Comparison of ENCODE assay signal across 1 cellular context in genomic region chr20:46710149-46710913, GRCh38.
TF ChIP-seq lines count a peak whose summit lies in the region.

No MANE protein-coding gene starts in this region.

TF ChIP-seq in HepG2, 621 proteins besides CTCF, POLR2A, EP300 and RAD21 (continued from another document and continues in another):
- TF ChIP-seq ZNF362 (CRISPR knock-in tag; IDR thresholded peaks at IDR 0.05; ENCODE audit: borderline replicate concordance) (no peak), NR2F6 (IDR thresholded peaks at IDR 0.05) (no peak), NR2F6 (CRISPR knock-in tag; IDR thresholded peaks at IDR 0.05) (no peak), ZNF564 (CRISPR knock-in tag; IDR thresholded peaks at IDR 0.05) (no peak), ARID4A (CRISPR knock-in tag; IDR thresholded peaks at IDR 0.05; ENCODE audit: borderline replicate concordance) (no peak), HIVEP1 (CRISPR knock-in tag; IDR thresholded peaks at IDR 0.05) (no peak), ZNF580 (CRISPR knock-in tag; IDR thresholded peaks at IDR 0.05; ENCODE audit: borderline replicate concordance, low read depth) (0 out of 2 replicates have a peak, but pooled peaks have one; percentile 3), ZNF407 (CRISPR knock-in tag; IDR thresholded peaks at IDR 0.05; ENCODE audit: not compliant biosample characterization) (no peak), ZNF562 (CRISPR knock-in tag; IDR thresholded peaks at IDR 0.05; ENCODE audit: borderline replicate concordance) (no peak), ZNF781 (CRISPR knock-in tag; IDR thresholded peaks at IDR 0.05; ENCODE audit: borderline replicate concordance, not compliant biosample characterization) (no peak), GATAD1 (CRISPR knock-in tag; IDR thresholded peaks at IDR 0.05) (no peak; the same call in 1 of the 2 replicates), CCDC6 (CRISPR knock-in tag; IDR thresholded peaks at IDR 0.05) (no peak), TFDP1 (CRISPR knock-in tag; IDR thresholded peaks at IDR 0.05; ENCODE audit: borderline replicate concordance) (no peak), TBX2 (CRISPR knock-in tag; IDR thresholded peaks at IDR 0.05; ENCODE audit: borderline replicate concordance) (no peak; the same call in 1 of the 2 replicates), ZNF460 (CRISPR knock-in tag; IDR thresholded peaks at IDR 0.05; ENCODE audit: borderline replicate concordance) (no peak), DNMT1 (CRISPR knock-in tag; IDR thresholded peaks at IDR 0.05) (no peak), IRF2 (CRISPR knock-in tag; IDR thresholded peaks at IDR 0.05) (no peak), NFATC3 (CRISPR knock-in tag; IDR thresholded peaks at IDR 0.05) (no peak), XBP1 (CRISPR knock-in tag; IDR thresholded peaks at IDR 0.05) (peak; percentile 6; the same call in 1 of the 2 replicates), ARID5B (CRISPR knock-in tag; IDR thresholded peaks at IDR 0.05) (0 out of 2 replicates have a peak, but pooled peaks have one; percentile 3), SALL1 (CRISPR knock-in tag; IDR thresholded peaks at IDR 0.05) (peak; percentile 11; the same call in 1 of the 2 replicates), ZNF674 (CRISPR knock-in tag; IDR thresholded peaks at IDR 0.05; ENCODE audit: low read depth) (no peak), RARG (CRISPR knock-in tag; IDR thresholded peaks at IDR 0.05; ENCODE audit: low read depth) (no peak), MTERF4 (CRISPR knock-in tag; IDR thresholded peaks at IDR 0.05) (no peak), DRAP1 (CRISPR knock-in tag; IDR thresholded peaks at IDR 0.05) (no peak; the same call in 1 of the 2 replicates), SP2 (CRISPR knock-in tag; IDR thresholded peaks at IDR 0.05) (peak; percentile 10; the same call in 1 of the 2 replicates), CHD4 (IDR thresholded peaks at IDR 0.05; ENCODE audit: borderline replicate concordance, low read length) (no peak), ZBTB43 (CRISPR knock-in tag; conservative IDR thresholded peaks at IDR 0.05) (peak; percentile 39), NCOA5 (CRISPR knock-in tag; IDR thresholded peaks at IDR 0.05) (0 out of 2 replicates have a peak, but pooled peaks have one; percentile 5), RXRA (CRISPR knock-in tag; IDR thresholded peaks at IDR 0.05) (0 out of 2 replicates have a peak, but pooled peaks have one; percentile 6), ZSCAN29 (CRISPR knock-in tag; conservative IDR thresholded peaks at IDR 0.05) (no peak), ZNF691 (CRISPR knock-in tag; IDR thresholded peaks at IDR 0.05; ENCODE audit: borderline replicate concordance, low read depth) (no peak), ZNF782 (CRISPR knock-in tag; IDR thresholded peaks at IDR 0.05; ENCODE audit: borderline replicate concordance) (no peak), ARNTL (CRISPR knock-in tag; IDR thresholded peaks at IDR 0.05) (no peak), ISX (CRISPR knock-in tag; conservative IDR thresholded peaks at IDR 0.05) (peak; percentile 26; the same call in 1 of the 2 replicates), TOE1 (CRISPR knock-in tag; IDR thresholded peaks at IDR 0.05) (no peak), RAD51 (IDR thresholded peaks at IDR 0.05; ENCODE audit: borderline replicate concordance) (no peak)
